1 cellular context compared by ENCODE assay signal in the genomic region with DNA sequence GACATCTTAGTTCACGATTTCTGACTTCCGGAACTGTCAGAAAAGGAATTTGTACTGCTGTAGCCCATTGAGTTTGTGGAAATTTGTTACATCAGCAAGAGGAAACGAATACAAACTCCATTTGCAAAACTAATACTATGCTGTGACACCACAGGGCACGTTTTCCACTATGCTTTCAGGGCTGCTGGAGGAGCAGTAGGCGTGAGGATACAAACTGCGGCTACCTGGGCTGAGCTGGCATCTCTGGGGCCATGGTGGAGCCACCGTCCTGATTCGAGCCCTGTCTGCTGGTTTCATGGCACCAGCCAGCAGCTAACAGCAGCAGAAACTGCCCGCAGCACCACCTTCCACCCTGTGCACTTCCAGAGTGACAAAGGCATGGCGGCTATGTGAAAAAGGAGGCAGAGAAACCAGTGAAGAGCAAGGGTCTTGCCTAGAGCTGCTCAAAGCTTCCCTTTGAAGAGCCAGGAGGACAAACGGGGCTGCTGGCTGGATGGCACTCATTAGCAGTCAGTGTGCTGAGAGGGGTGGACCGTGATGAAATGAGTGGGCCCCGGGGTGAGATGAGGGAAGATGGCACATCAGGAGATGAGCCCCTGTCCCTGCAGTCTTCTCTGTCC.
TF ChIP-seq lines count a peak whose summit lies in the region.

No MANE protein-coding gene starts in this region.

TF ChIP-seq in GM23338, 12 proteins besides CTCF, POLR2A, EP300 and RAD21 (continued from another document):
- TF ChIP-seq, protein P1, sequence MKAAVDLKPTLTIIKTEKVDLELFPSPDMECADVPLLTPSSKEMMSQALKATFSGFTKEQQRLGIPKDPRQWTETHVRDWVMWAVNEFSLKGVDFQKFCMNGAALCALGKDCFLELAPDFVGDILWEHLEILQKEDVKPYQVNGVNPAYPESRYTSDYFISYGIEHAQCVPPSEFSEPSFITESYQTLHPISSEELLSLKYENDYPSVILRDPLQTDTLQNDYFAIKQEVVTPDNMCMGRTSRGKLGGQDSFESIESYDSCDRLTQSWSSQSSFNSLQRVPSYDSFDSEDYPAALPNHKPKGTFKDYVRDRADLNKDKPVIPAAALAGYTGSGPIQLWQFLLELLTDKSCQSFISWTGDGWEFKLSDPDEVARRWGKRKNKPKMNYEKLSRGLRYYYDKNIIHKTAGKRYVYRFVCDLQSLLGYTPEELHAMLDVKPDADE (IDR thresholded peaks at IDR 0.05), result no peak
- no peak for TF ChIP-seq NANOG (IDR thresholded peaks at IDR 0.05; ENCODE audit: borderline replicate concordance)
- no peak for TF ChIP-seq JUNB (IDR thresholded peaks at IDR 0.05; ENCODE audit: unreplicated experiment)
- no peak for TF ChIP-seq ZNF114 (CRISPR knock-in tag; IDR thresholded peaks at IDR 0.05)
